In genomic region chr17:13421581-13421980, GRCh38 we compare ENCODE assay signal across 23 cellular contexts.
DNase-seq lines count a peak whose midpoint lies in the region; TF ChIP-seq lines count a peak whose summit lies in the region.
"Had no signal": no experiment of that assay in that cellular context is flagged by ENCODE, and none has a peak within 500 bp of the region (broad histone marks: within the 10 kb centered on the region; RNA-seq: fewer than 3 reads in every experiment).

No MANE protein-coding gene starts in this region.

- peak overlapping the region; percentile 71 for H3K27ac Mint-ChIP-seq in HFFc6
- H3K27ac Mint-ChIP-seq: activated CD4-positive, alpha-beta T cell treated with anti-CD3 and anti-CD28 coated beads, Interleukin-2, amount 10 ng/mL, durations not matched to agents 24 days and 14 days; activated naive CD4-positive, alpha-beta T cell treated with anti-CD3 and anti-CD28 coated beads, Interleukin-2, amount 50 U/mL, for 72 hours; memory B cell; neural progenitor cell; T-cell had no signal

- no peak overlapping the region for H3K4me3 ChIP-seq in astrocyte of the spinal cord (ENCODE audit: low read depth, low read length)
- H3K4me3 ChIP-seq in hepatocyte, result no peak overlapping the region
- H3K4me3 ChIP-seq in BE2C (ENCODE audit: low read depth, low read length), result no peak overlapping the region
- H3K4me3 ChIP-seq: neural progenitor cell had no signal

- 95% methylated on average over 2 of the region's 2 CpGs for WGBS in hepatocyte (ENCODE audit: low lambda C conversion rate, missing lambda C conversion rate)

- H3K9me3 ChIP-seq in hepatocyte (ENCODE audit: low read depth) (no peaks in the 10 kb centered on the region), BE2C (no peaks in the 10 kb centered on the region)

- no peaks in the 10 kb centered on the region for H3K36me3 Mint-ChIP-seq in HFFc6 (ENCODE audit: low read depth)
- H3K36me3 Mint-ChIP-seq: activated naive CD4-positive, alpha-beta T cell treated with anti-CD3 and anti-CD28 coated beads, Interleukin-2, amount 50 U/mL, for 72 hours; memory B cell; neural progenitor cell; T-cell; type B pancreatic cell had no signal

- no peak for DNase-seq in HFFc6
- peak; percentile 33 for DNase-seq in astrocyte of the spinal cord (ENCODE audit: low read depth, low spot score)
- DNase-seq in hepatocyte (ENCODE audit: low spot score), result no peak
- peak; percentile 52 for DNase-seq in stromal cell of bone marrow (ENCODE audit: low read depth)
- DNase-seq in posterior cingulate gyrus, result no peak
- DNase-seq in BE2C, result no peak
- no peak for DNase-seq in stimulated activated naive CD4-positive, alpha-beta T cell (lab: John Stamatoyannopoulos, UW)
- DNase-seq: activated CD4-positive, alpha-beta T cell treated with anti-CD3 and anti-CD28 coated beads, Interleukin-2, amount 10 ng/mL, durations not matched to agents 24 days and 14 days; activated CD8-positive, alpha-beta memory T cell treated with anti-CD3 and anti-CD28 coated beads for 24 hours; activated T-cell treated with anti-CD3 and anti-CD28 coated beads for 4 hours; Calu3; DMS79 treated with DMSO at 0.1 percent for 48 hours; glutamatergic neuron; GOT3; NCI-H446; right cardiac atrium; stimulated activated CD4-positive, alpha-beta T cell treated with anti-CD3 and anti-CD28 coated beads, Interleukin-4, amount 100 ng/mL, for 1 hour; T-cell had no signal

- intact Hi-C loops in posterior cingulate gyrus (cut with DNase I), result no loop called here

- H3K27me3 ChIP-seq in hepatocyte, result no peaks in the 10 kb centered on the region
- no peaks in the 10 kb centered on the region for H3K27me3 ChIP-seq in BE2C
- H3K27me3 ChIP-seq: neural progenitor cell had no signal

- H3K4me1 Mint-ChIP-seq in HFFc6 (ENCODE audit: low read depth), result peaks cover 51% of the 10 kb centered on the region
- H3K4me1 Mint-ChIP-seq: activated CD4-positive, alpha-beta T cell treated with anti-CD3 and anti-CD28 coated beads, Interleukin-2, amount 10 ng/mL, durations not matched to agents 24 days and 14 days; memory B cell; neural progenitor cell; T-cell had no signal

- no peaks in the 10 kb centered on the region for H4K20me1 ChIP-seq in hepatocyte (ENCODE audit: insufficient read depth, poor library complexity, severe bottlenecking)

- H3K36me3 ChIP-seq in hepatocyte (replicated peaks; ENCODE audit: insufficient read depth, low read depth) (no peaks in the 10 kb centered on the region), BE2C (no peaks in the 10 kb centered on the region)
- H3K36me3 ChIP-seq: neural progenitor cell had no signal

- H3K9me3 Mint-ChIP-seq in HFFc6, result no peaks in the 10 kb centered on the region
- H3K9me3 Mint-ChIP-seq: neural progenitor cell had no signal

- H3K27me3 Mint-ChIP-seq in HFFc6 (ENCODE audit: insufficient read depth), result no peaks in the 10 kb centered on the region
- H3K27me3 Mint-ChIP-seq: activated CD4-positive, alpha-beta T cell treated with anti-CD3 and anti-CD28 coated beads, Interleukin-2, amount 10 ng/mL, durations not matched to agents 24 days and 14 days had no signal

- H3K4me1 ChIP-seq in hepatocyte (ENCODE audit: insufficient read depth) (peaks cover 5% of the 10 kb centered on the region), BE2C (no peaks in the 10 kb centered on the region; the same call in 1 of the 2 replicates)
- H3K4me1 ChIP-seq: neural progenitor cell had no signal

- no peak overlapping the region; the same call in 1 of the 2 replicates for H3K4me3 Mint-ChIP-seq in HFFc6
- H3K4me3 Mint-ChIP-seq: activated CD4-positive, alpha-beta T cell treated with anti-CD3 and anti-CD28 coated beads, Interleukin-2, amount 10 ng/mL, durations not matched to agents 24 days and 14 days; memory B cell; neural progenitor cell; T-cell; type B pancreatic cell had no signal

- no peaks in the 10 kb centered on the region for H3K9me2 ChIP-seq in hepatocyte (replicated peaks; ENCODE audit: insufficient read depth)

- peak overlapping the region; percentile 72 for H3K27ac ChIP-seq in hepatocyte
- H3K27ac ChIP-seq: neural progenitor cell, parathyroid adenoma had no signal

- no peak for TF ChIP-seq CTCF in HFFc6 (IDR thresholded peaks at IDR 0.05)
- TF ChIP-seq CTCF in astrocyte of the spinal cord (IDR thresholded peaks at IDR 0.05; ENCODE audit: low read depth, low read length), result no peak
- TF ChIP-seq CTCF in hepatocyte (IDR thresholded peaks at IDR 0.05; ENCODE audit: poor library complexity), result no peak
- TF ChIP-seq CTCF in BE2C (IDR thresholded peaks at IDR 0.05; ENCODE audit: low read depth, low read length), result no peak

- in situ Hi-C loops in astrocyte of the spinal cord (cut with HindIII; ENCODE audit: low sequenced_read_pairs), result no loop called here

- H3K79me2 ChIP-seq in hepatocyte, result no peaks in the 10 kb centered on the region
- H3K79me2 ChIP-seq: parathyroid adenoma had no signal

- H2AFZ ChIP-seq in hepatocyte, result no peak overlapping the region
- H2AFZ ChIP-seq: neural progenitor cell, parathyroid adenoma had no signal

- H3K4me2 ChIP-seq in hepatocyte, result no peak overlapping the region
- H3K4me2 ChIP-seq: neural progenitor cell had no signal

Comparison
In these comparisons a context has a peak if more than half of its experiments do, and no peak if none do; other contexts are left out.
1. DNase-seq: peak in astrocyte of the spinal cord (single experiment) and stromal cell of bone marrow (single experiment); none in HFFc6 (single experiment), hepatocyte (single experiment), posterior cingulate gyrus (0 of 10), BE2C (single experiment) and stimulated activated naive CD4-positive, alpha-beta T cell (0 of 6).